Comparison of ENCODE assay signal across 8 cellular contexts in the genomic region with DNA sequence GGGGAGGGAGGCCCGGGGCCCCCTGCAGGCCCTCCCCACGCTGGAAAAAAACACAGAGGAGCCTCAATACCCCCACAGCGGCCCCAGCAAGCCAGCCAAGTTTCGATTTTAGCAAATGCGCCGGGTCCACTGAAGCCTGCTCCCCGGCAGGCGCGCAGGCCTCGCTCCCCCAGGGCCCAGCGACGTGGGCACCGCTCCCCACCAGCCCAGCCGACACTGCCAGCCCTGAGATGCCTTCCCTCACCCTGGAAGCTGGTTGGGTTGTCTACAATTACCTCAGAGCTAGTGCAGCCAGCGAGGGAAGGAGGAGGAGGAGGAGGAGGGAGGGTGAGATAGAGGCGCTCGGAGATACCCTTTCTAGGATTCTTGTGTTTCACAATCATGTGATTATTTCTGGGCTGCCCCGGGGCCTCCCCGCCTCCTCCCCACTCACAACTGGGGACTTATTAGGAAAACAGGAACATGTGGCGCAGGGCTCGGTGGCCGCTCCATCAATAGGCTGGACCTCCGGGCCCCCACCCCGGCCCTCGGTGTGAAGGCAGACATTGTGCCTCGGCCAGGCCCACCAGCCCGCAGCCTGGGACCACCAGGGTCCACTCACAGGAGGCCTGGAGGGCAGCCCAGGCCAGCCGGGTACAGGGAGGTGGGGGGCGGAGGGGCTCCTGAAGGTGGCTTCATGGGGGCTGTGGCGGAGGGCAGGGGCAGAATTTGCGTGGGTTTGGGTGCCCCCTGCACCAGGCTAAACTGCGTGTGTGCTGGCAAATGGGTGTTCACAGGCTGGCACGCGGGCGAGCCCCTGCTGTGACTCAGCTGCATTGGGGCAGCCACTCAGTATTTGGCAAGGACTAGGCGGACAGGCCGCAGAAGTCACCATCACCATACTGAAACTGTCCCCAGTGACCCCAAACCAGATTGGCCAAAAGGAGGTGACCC.
A peak's percentile ranks its signal among the peaks of the same experiment; 100 is the strongest.
DNase-seq lines count a peak whose midpoint lies in the region; ATAC-seq and TF ChIP-seq lines count a peak whose summit lies in the region.

No MANE protein-coding gene starts in this region.

- no peak overlapping the region for H2AFZ ChIP-seq in ACC112 (ENCODE audit: low read length, unreplicated experiment)
- H2AFZ ChIP-seq in OCI-LY7 (ENCODE audit: low read length) = no peak overlapping the region

- intact Hi-C loops in OCI-LY7 (cut with micrococcal nuclease; ENCODE audit: unreplicated experiment) = no loop called here
- intact Hi-C loops in heart right ventricle (cut with DNase I) = loop anchor here in 5 of 10 donors (5.0 to 10.0 kb wide), 7 partner anchors 50 to 307 kb away; a partner anchor contains a TSS
- intact Hi-C loops in spleen (cut with DNase I; ENCODE audit: low total_unique reads) = no loop called here

- no peaks in the 10 kb centered on the region for H4K20me1 ChIP-seq in OCI-LY7 (ENCODE audit: insufficient read depth, low read length)

- WGBS in heart right ventricle, 2 donors = 23 to 46% methylated on average over 37 of the region's 37 CpGs
- WGBS in spleen, 5 donors = 17 to 27% (median 23%) methylated on average over 15 to 37 of the region's 37 CpGs

- no peak for TF ChIP-seq CTCF in OCI-LY7 (conservative IDR thresholded peaks at IDR 0.05; ENCODE audit: low read length)
- no peak for TF ChIP-seq CTCF in heart right ventricle (IDR thresholded peaks at IDR 0.05)
- no peak for TF ChIP-seq CTCF in spleen (IDR thresholded peaks at IDR 0.05 in 8 of 11, conservative IDR thresholded peaks at IDR 0.05 in 3 of 11)

- ATAC-seq in GM19463 (IDR thresholded peaks at IDR 0.05; ENCODE audit: unreplicated experiment) = peak; percentile 26
- peak; percentile 63 to 74 (median 69) for ATAC-seq in heart right ventricle

- H3K9me3 ChIP-seq in OCI-LY7 (ENCODE audit: low read length) = no peaks in the 10 kb centered on the region
- peaks cover 0 to 2% (median 0%) of the 10 kb centered on the region in 11 donors for H3K9me3 ChIP-seq in heart right ventricle
- H3K9me3 ChIP-seq in spleen = no peaks in the 10 kb centered on the region

- H3K4me3 ChIP-seq in ACC112 (ENCODE audit: low read depth, low read length) = no peak overlapping the region
- H3K4me3 ChIP-seq in OCI-LY7 (ENCODE audit: low read depth, low read length, poor library complexity, severe bottlenecking) = no peak overlapping the region
- H3K4me3 ChIP-seq in heart right ventricle = peak overlapping the region in 9 of 10 donors; percentile 10 to 48 (median 44)
- peak overlapping the region; percentile 21 to 64 (median 40) for H3K4me3 ChIP-seq in spleen

- TF ChIP-seq POLR2A in spleen (IDR thresholded peaks at IDR 0.05) = no peak

- BruUV-seq in OCI-LY7 (replicated peaks; lab: Mats Ljungman, UMichigan) = no TSS peak

- peaks cover 26% of the 10 kb centered on the region for H3K4me1 ChIP-seq in ACC112 (ENCODE audit: control insufficient read depth, insufficient read depth, low read length, unreplicated experiment)
- peaks cover 39% of the 10 kb centered on the region for H3K4me1 ChIP-seq in OCI-LY7 (ENCODE audit: insufficient read depth, low read length, poor library complexity, severe bottlenecking)
- peaks cover 32 to 64% (median 61%) of the 10 kb centered on the region in 9 donors for H3K4me1 ChIP-seq in heart right ventricle
- peaks cover 51 to 80% (median 67%) of the 10 kb centered on the region in 6 donors for H3K4me1 ChIP-seq in spleen

- peaks cover 10% of the 10 kb centered on the region; the same call in 1 of the 2 replicates for H3K36me3 ChIP-seq in ACC112 (ENCODE audit: insufficient read depth, low read length)
- H3K36me3 ChIP-seq in OCI-LY7 (ENCODE audit: insufficient read depth, low read length) = peaks cover 28% of the 10 kb centered on the region; the same call in 1 of the 2 replicates
- peaks cover 0 to 58% (median 16%) of the 10 kb centered on the region in 9 donors for H3K36me3 ChIP-seq in heart right ventricle
- H3K36me3 ChIP-seq in spleen = peaks cover 0 to 59% (median 8%) of the 10 kb centered on the region in 6 donors

- H3K27ac ChIP-seq in ACC112 (ENCODE audit: low read depth, low read length) = peak overlapping the region; percentile 66
- H3K27ac ChIP-seq in OCI-LY7 (ENCODE audit: low read depth, low read length, poor library complexity, severe bottlenecking) = no peak overlapping the region
- H3K27ac ChIP-seq in heart right ventricle = peak overlapping the region; percentile 49 to 94 (median 82)
- H3K27ac ChIP-seq in spleen = peak overlapping the region; percentile 72 to 90 (median 85)

- H3K27me3 ChIP-seq in ACC112 (ENCODE audit: insufficient read depth, low read length) = no peaks in the 10 kb centered on the region
- H3K27me3 ChIP-seq in heart right ventricle = no peaks in the 10 kb centered on the region
- no peaks in the 10 kb centered on the region for H3K27me3 ChIP-seq in spleen (replicated peaks in 1 of 7)

- H3K9me2 ChIP-seq in OCI-LY7 (ENCODE audit: insufficient read depth, low read length) = no peaks in the 10 kb centered on the region

- no peak for DNase-seq in OCI-LY7 (ENCODE audit: low spot score)
- DNase-seq in activated naive CD4-positive, alpha-beta T cell treated with Interleukin-2 at 50 U/mL for 16 hours = peak; percentile 57
- peak; percentile 74 to 84 for DNase-seq in heart right ventricle
- DNase-seq in spleen = peak; percentile 86
- DNase-seq in NCI-H524 treated with DMSO at 0.1 percent for 48 hours (lab: John Stamatoyannopoulos, UW) = no peak
- DNase-seq in NCI-H1436 (lab: John Stamatoyannopoulos, UW) = no peak

- peak overlapping the region; percentile 45 for H3K4me2 ChIP-seq in OCI-LY7 (ENCODE audit: low read length)

- H3K79me2 ChIP-seq in ACC112 (ENCODE audit: control insufficient read depth, insufficient read depth, low read length, unreplicated experiment) = no peaks in the 10 kb centered on the region
- H3K79me2 ChIP-seq in OCI-LY7 (ENCODE audit: insufficient read depth, low read depth, low read length) = no peaks in the 10 kb centered on the region

- POLR2A ChIA-PET in OCI-LY7 (lab: Charles Lee) = no interaction called here

- CTCF ChIA-PET in OCI-LY7 (lab: Charles Lee; ENCODE audit: unreplicated experiment) = no interaction called here

Comparison
In these comparisons a context has a peak if more than half of its experiments do, and no peak if none do; other contexts are left out.
1. H3K4me3 ChIP-seq: peak in heart right ventricle (9 of 10) and spleen (8 of 8); none in ACC112 (single experiment) and OCI-LY7 (single experiment).
2. DNase-seq: peak in activated naive CD4-positive, alpha-beta T cell treated with Interleukin-2 at 50 U/mL for 16 hours (single experiment), heart right ventricle (2 of 2) and spleen (single experiment); none in OCI-LY7 (single experiment), NCI-H524 treated with DMSO at 0.1 percent for 48 hours (single experiment) and NCI-H1436 (single experiment).